Comparison of ENCODE assay signal across 2 cellular contexts in genomic region chr13:42168497-42168896, GRCh38.
TF ChIP-seq lines count a peak whose summit lies in the region.

No MANE protein-coding gene starts in this region.

TF ChIP-seq in GM23338, 12 proteins besides CTCF, POLR2A, EP300 and RAD21 (continued from another document):
- TF ChIP-seq, protein P1, sequence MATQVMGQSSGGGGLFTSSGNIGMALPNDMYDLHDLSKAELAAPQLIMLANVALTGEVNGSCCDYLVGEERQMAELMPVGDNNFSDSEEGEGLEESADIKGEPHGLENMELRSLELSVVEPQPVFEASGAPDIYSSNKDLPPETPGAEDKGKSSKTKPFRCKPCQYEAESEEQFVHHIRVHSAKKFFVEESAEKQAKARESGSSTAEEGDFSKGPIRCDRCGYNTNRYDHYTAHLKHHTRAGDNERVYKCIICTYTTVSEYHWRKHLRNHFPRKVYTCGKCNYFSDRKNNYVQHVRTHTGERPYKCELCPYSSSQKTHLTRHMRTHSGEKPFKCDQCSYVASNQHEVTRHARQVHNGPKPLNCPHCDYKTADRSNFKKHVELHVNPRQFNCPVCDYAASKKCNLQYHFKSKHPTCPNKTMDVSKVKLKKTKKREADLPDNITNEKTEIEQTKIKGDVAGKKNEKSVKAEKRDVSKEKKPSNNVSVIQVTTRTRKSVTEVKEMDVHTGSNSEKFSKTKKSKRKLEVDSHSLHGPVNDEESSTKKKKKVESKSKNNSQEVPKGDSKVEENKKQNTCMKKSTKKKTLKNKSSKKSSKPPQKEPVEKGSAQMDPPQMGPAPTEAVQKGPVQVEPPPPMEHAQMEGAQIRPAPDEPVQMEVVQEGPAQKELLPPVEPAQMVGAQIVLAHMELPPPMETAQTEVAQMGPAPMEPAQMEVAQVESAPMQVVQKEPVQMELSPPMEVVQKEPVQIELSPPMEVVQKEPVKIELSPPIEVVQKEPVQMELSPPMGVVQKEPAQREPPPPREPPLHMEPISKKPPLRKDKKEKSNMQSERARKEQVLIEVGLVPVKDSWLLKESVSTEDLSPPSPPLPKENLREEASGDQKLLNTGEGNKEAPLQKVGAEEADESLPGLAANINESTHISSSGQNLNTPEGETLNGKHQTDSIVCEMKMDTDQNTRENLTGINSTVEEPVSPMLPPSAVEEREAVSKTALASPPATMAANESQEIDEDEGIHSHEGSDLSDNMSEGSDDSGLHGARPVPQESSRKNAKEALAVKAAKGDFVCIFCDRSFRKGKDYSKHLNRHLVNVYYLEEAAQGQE (IDR thresholded peaks at IDR 0.05; ENCODE audit: unreplicated experiment): no peak
- TF ChIP-seq ZNF331 (CRISPR knock-in tag; IDR thresholded peaks at IDR 0.05; ENCODE audit: low read depth) (no peak), CREB1 (CRISPR knock-in tag; IDR thresholded peaks at IDR 0.05; ENCODE audit: low read depth) (no peak)

TF ChIP-seq in H1, 55 proteins besides CTCF, POLR2A, EP300 and RAD21 (continued from another document):
- TF ChIP-seq, protein P2, sequence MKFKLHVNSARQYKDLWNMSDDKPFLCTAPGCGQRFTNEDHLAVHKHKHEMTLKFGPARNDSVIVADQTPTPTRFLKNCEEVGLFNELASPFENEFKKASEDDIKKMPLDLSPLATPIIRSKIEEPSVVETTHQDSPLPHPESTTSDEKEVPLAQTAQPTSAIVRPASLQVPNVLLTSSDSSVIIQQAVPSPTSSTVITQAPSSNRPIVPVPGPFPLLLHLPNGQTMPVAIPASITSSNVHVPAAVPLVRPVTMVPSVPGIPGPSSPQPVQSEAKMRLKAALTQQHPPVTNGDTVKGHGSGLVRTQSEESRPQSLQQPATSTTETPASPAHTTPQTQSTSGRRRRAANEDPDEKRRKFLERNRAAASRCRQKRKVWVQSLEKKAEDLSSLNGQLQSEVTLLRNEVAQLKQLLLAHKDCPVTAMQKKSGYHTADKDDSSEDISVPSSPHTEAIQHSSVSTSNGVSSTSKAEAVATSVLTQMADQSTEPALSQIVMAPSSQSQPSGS (IDR thresholded peaks at IDR 0.05; ENCODE audit: low read length): no peak
- TF ChIP-seq SIRT6 (IDR thresholded peaks at IDR 0.05; ENCODE audit: low read length) (no peak), CTBP2 (IDR thresholded peaks at IDR 0.05; ENCODE audit: borderline replicate concordance, insufficient read depth, insufficient read length, low read length) (no peak), KDM5A (IDR thresholded peaks at IDR 0.05; ENCODE audit: low read length) (no peak), RFX5 (IDR thresholded peaks at IDR 0.05; ENCODE audit: borderline replicate concordance, low read depth, low read length) (no peak), MAFK (IDR thresholded peaks at IDR 0.05; ENCODE audit: low read depth, low read length) (no peak), CBX8 (IDR thresholded peaks at IDR 0.05; ENCODE audit: borderline replicate concordance, low read depth, low read length) (no peak)
